Comparison of ENCODE assay signal across 8 cellular contexts in the genomic region with DNA sequence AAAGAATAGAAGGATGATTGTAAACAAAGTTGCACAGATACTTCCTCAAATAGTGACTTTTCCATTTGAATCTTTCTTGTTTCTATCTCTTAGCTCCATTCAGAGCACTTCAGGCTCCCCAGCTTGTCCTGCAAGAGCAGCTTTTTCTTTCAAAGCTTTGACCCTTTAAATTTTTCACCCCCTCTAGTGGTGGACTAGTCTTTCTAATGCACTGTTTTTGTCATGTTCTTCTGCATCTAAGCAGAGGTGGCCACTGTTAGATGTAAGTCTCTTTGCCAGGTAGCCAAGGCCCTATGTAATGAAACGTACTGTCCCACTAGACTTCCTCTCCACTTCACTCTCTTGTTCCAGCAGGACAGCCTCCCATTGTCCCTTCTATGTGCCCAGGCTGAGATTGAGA.
A peak's percentile ranks its signal among the peaks of the same experiment; 100 is the strongest.
DNase-seq lines count a peak whose midpoint lies in the region; ATAC-seq and TF ChIP-seq lines count a peak whose summit lies in the region.

No MANE protein-coding gene starts in this region.

- H4K91ac ChIP-seq in neuronal stem cell (ENCODE audit: low read depth, low read length, poor library complexity), result no peak overlapping the region

- no peaks in the 10 kb centered on the region for H3K27me3 ChIP-seq in neuronal stem cell (ENCODE audit: control insufficient read depth in 3 of 3, insufficient read depth in 3 of 3, low read depth in 1 of 3, low read length in 3 of 3)

- H3K27ac ChIP-seq in RWPE1 (no peak overlapping the region), neuronal stem cell (replicated peaks; ENCODE audit: low read length) (no peak overlapping the region)

- H3K14ac ChIP-seq in neuronal stem cell (ENCODE audit: low read length), result no peak overlapping the region

- ATAC-seq in GM19328 (IDR thresholded peaks at IDR 0.05; ENCODE audit: unreplicated experiment) (no peak), HG02938 (IDR thresholded peaks at IDR 0.05; ENCODE audit: unreplicated experiment) (no peak), GM21528 (IDR thresholded peaks at IDR 0.05; ENCODE audit: low FRiP score, unreplicated experiment) (no peak)

- H3K18ac ChIP-seq in neuronal stem cell (ENCODE audit: low read length), result no peak overlapping the region

- no peak overlapping the region for H3K9ac ChIP-seq in neuronal stem cell (ENCODE audit: low read depth, low read length, poor library complexity)

- CTCF ChIA-PET in RWPE1 (lab: Yijun Ruan, JAX), result interaction anchor here (0.5 to 1.3 kb wide), 8 partner anchors 9 to 695 kb away, joined by 3 to 4 read pairs (median 3); no protein-coding TSS in a partner anchor

- H3K79me1 ChIP-seq in neuronal stem cell (ENCODE audit: low read depth, low read length), result no peaks in the 10 kb centered on the region

- H2BK12ac ChIP-seq in neuronal stem cell (ENCODE audit: low read length), result no peak overlapping the region

- H4K8ac ChIP-seq in neuronal stem cell (ENCODE audit: low read depth, low read length), result no peak overlapping the region

- TF ChIP-seq CTCF in GM12864 (IDR thresholded peaks at IDR 0.05; ENCODE audit: low read depth, low read length, missing control alignments), result peak; percentile 49
- TF ChIP-seq CTCF in RWPE1 (conservative IDR thresholded peaks at IDR 0.05; ENCODE audit: low read depth), result peak; percentile 22; the same call in 1 of the 2 replicates

- H3K36me3 ChIP-seq in neuronal stem cell (replicated peaks in 1 of 2; ENCODE audit: control insufficient read depth in 2 of 2, insufficient read depth in 2 of 2, low read length in 2 of 2), result peaks cover 0 to 4% of the 10 kb centered on the region in 2 donors

- no peak overlapping the region for H2AK5ac ChIP-seq in neuronal stem cell (ENCODE audit: low read depth, low read length)

- WGBS in neuronal stem cell (ENCODE audit: extremely low coverage in 2 of 2, insufficient read length in 2 of 2, insufficient replicate concordance in 1 of 2), 2 donors, result no CpG with 5 or more reads among the region's 1 CpG

- H2AFZ ChIP-seq in neuronal stem cell (ENCODE audit: low read length), result no peak overlapping the region

- H3K4me2 ChIP-seq in neuronal stem cell (ENCODE audit: insufficient read depth, low read length, poor library complexity, severe bottlenecking), result no peak overlapping the region

- POLR2A ChIA-PET in RWPE1 (lab: Yijun Ruan, JAX; ENCODE audit: low non-redundant PET), result no interaction called here

- in situ Hi-C loops in ACHN (cut with HindIII; ENCODE audit: low pct_ligation_motif_present, low pct_unique_long_range_greater_than_20kb, low sequenced_read_pairs), result no loop called here

- peaks cover 0 to 3% of the 10 kb centered on the region in 2 donors for H3K9me3 ChIP-seq in neuronal stem cell (replicated peaks in 1 of 2; ENCODE audit: control insufficient read depth in 2 of 2, insufficient read depth in 1 of 2, low read depth in 1 of 2, low read length in 2 of 2)

- no peak overlapping the region for H2BK15ac ChIP-seq in neuronal stem cell (ENCODE audit: low read length)

- H3K4ac ChIP-seq in neuronal stem cell (ENCODE audit: low read length), result no peak overlapping the region

- peaks cover 2 to 4% of the 10 kb centered on the region in 2 donors for H3K4me1 ChIP-seq in neuronal stem cell (ENCODE audit: control insufficient read depth in 2 of 2, insufficient read depth in 1 of 2, low read depth in 1 of 2, low read length in 2 of 2)

- peak; percentile 35 for DNase-seq in ACHN
- DNase-seq in GM12864 (ENCODE audit: low read depth), result no peak
- peak; percentile 14 for DNase-seq in RWPE1 (ENCODE audit: low spot score)
- DNase-seq in foreskin melanocyte, result peak; percentile 3
- DNase-seq in neuronal stem cell (ENCODE audit: low spot score), result no peak

- no peak overlapping the region for H2BK5ac ChIP-seq in neuronal stem cell (ENCODE audit: low read length)

- no peak overlapping the region for H2BK120ac ChIP-seq in neuronal stem cell (ENCODE audit: low read depth, low read length)

- H3K4me3 ChIP-seq in GM12864 (ENCODE audit: low read depth, low read length) (no peak overlapping the region), neuronal stem cell (ENCODE audit: low read length in 2 of 2) (no peak overlapping the region)

- no peak overlapping the region for H3K23ac ChIP-seq in neuronal stem cell (ENCODE audit: low read depth, low read length, poor library complexity)

Comparison
In these comparisons a context has a peak if more than half of its experiments do, and no peak if none do; other contexts are left out.
1. DNase-seq: peak in ACHN (single experiment), RWPE1 (single experiment) and foreskin melanocyte (single experiment); none in GM12864 (single experiment) and neuronal stem cell (single experiment).